ENCODE assay signal across 1 cellular context in genomic region chr11:128246364-128247234, GRCh38.
TF ChIP-seq lines count a peak whose summit lies in the region.

No MANE protein-coding gene starts in this region.

TF ChIP-seq in H1, 55 proteins besides CTCF, POLR2A, EP300 and RAD21:
- no peak for TF ChIP-seq ASH2L (IDR thresholded peaks at IDR 0.05; ENCODE audit: low read length)
- no peak for TF ChIP-seq CHD2 (IDR thresholded peaks at IDR 0.05; ENCODE audit: low read length)
- TF ChIP-seq ZNF274 (IDR thresholded peaks at IDR 0.05; ENCODE audit: borderline replicate concordance, extremely low read depth, low read length): no peak
- TF ChIP-seq KDM5A (IDR thresholded peaks at IDR 0.05; ENCODE audit: low read length): no peak
- no peak for TF ChIP-seq NRF1 (IDR thresholded peaks at IDR 0.05; ENCODE audit: low read depth, low read length)
